In genomic region chr3:193269343-193269742, GRCh38 we compare ENCODE assay signal across 16 cellular contexts. TPM values are rescaled to one million over a fixed set of nuclear protein-coding genes. Genes with fewer than 3 reads are reported as not detected.
DNase-seq lines count a peak whose midpoint lies in the region; ATAC-seq, FAIRE-seq and TF ChIP-seq lines count a peak whose summit lies in the region.
"Had no signal": no experiment of that assay in that cellular context is flagged by ENCODE, and none has a peak within 500 bp of the region (broad histone marks: within the 10 kb centered on the region; RNA-seq: fewer than 3 reads in every experiment).

No MANE protein-coding gene starts in this region.

- H3K4me1 Mint-ChIP-seq in glutamatergic neuron (ENCODE audit: low read depth, unreplicated experiment) = peaks cover 23% of the 10 kb centered on the region
- H3K4me1 Mint-ChIP-seq: CD14-positive monocyte, H9 had no signal

- DNase-seq in DMS 273 (lab: John Stamatoyannopoulos, UW; ENCODE audit: unreplicated experiment) (peak; percentile 29), DMS 273 treated with DMSO at 0.1 percent for 48 hours (lab: John Stamatoyannopoulos, UW) (no peak), H54 (ENCODE audit: insufficient read length, low spot score) (no peak), glutamatergic neuron (no peak), renal cortical epithelial cell (ENCODE audit: low read depth) (peak; percentile 18), dedifferentiated amniotic fluid mesenchymal stem cell (ENCODE audit: extremely low spot score) (no peak), cortex of kidney (lab: John Stamatoyannopoulos, UW) (no peak)
- DNase-seq: CD8-positive, alpha-beta T cell; COR-L47; DMS53; GF-D8; GM23248; H9 had no signal

- TF ChIP-seq CTCF in glutamatergic neuron (IDR thresholded peaks at IDR 0.05; ENCODE audit: partially characterized antibody, unreplicated experiment) = no peak

- H3K4me3 Mint-ChIP-seq in glutamatergic neuron (ENCODE audit: unreplicated experiment) = no peak overlapping the region
- H3K4me3 Mint-ChIP-seq: CD14-positive monocyte; CD8-positive, alpha-beta T cell; H9 had no signal

- ATAC-seq in GM19351 (IDR thresholded peaks at IDR 0.05; ENCODE audit: unreplicated experiment) = no peak
- ATAC-seq: CD8-positive, alpha-beta T cell had no signal

- H3K36me3 Mint-ChIP-seq in glutamatergic neuron (ENCODE audit: unreplicated experiment) = peaks cover 7% of the 10 kb centered on the region
- H3K36me3 Mint-ChIP-seq: CD14-positive monocyte; CD8-positive, alpha-beta T cell had no signal

- peak overlapping the region; percentile 62 for H3K27ac Mint-ChIP-seq in glutamatergic neuron (ENCODE audit: unreplicated experiment)
- H3K27ac Mint-ChIP-seq: CD14-positive monocyte; CD8-positive, alpha-beta T cell had no signal

- H3K9me3 Mint-ChIP-seq in glutamatergic neuron (ENCODE audit: unreplicated experiment) = no peaks in the 10 kb centered on the region
- H3K9me3 Mint-ChIP-seq: CD8-positive, alpha-beta T cell; H9 had no signal

- TF ChIP-seq POLR2A in H54 (IDR thresholded peaks at IDR 0.05; ENCODE audit: low read depth, low read length) = no peak

- H3K27me3 Mint-ChIP-seq in glutamatergic neuron (ENCODE audit: unreplicated experiment) = peaks cover 2% of the 10 kb centered on the region

- peak; percentile 6 for FAIRE-seq in H54 (lab: Jason Lieb, UNC)
- FAIRE-seq: D721Med had no signal

RNA-seq across cellular contexts. Expression of gene PLAAT1, which starts 28.3 kb away (rescaled TPM):
- total RNA-seq in glutamatergic neuron (ENCODE audit: unreplicated experiment) (21.2 TPM), renal cortical epithelial cell (0.20 and 0.69 TPM in 2 replicates)
- total RNA-seq: CD8-positive, alpha-beta T cell; GM23248 had no signal

Comparison
In these comparisons a context has a peak if more than half of its experiments do, and no peak if none do; other contexts are left out.
1. DNase-seq: peak in DMS 273 (single experiment) and renal cortical epithelial cell (single experiment); none in DMS 273 treated with DMSO at 0.1 percent for 48 hours (single experiment), H54 (single experiment), glutamatergic neuron (single experiment), dedifferentiated amniotic fluid mesenchymal stem cell (single experiment) and cortex of kidney (single experiment).
2. RNA of gene PLAAT1, which starts 28.3 kb away (total RNA-seq): 21.2 TPM in glutamatergic neuron (single experiment); 0.20 to 0.69 TPM in renal cortical epithelial cell; every median in the first group is over 10 times any median in the second.